8 cellular contexts compared by ENCODE assay signal in genomic region chr1:186375929-186376330, GRCh38. TPM values are rescaled to one million over a fixed set of nuclear protein-coding genes. Genes with fewer than 3 reads are reported as not detected.
DNase-seq lines count a peak whose midpoint lies in the region; ATAC-seq and TF ChIP-seq lines count a peak whose summit lies in the region.

No MANE protein-coding gene starts in this region.

- in situ Hi-C loops in brain microvascular endothelial cell (cut with HindIII; ENCODE audit: low pct_ligation_motif_present, low sequenced_read_pairs) = no loop called here

- H3K36me3 ChIP-seq in brain microvascular endothelial cell (replicated peaks) (peaks cover 17% of the 10 kb centered on the region), vagina (peaks cover 0 to 20% of the 10 kb centered on the region in 2 donors)

- TF ChIP-seq CTCF in brain microvascular endothelial cell (IDR thresholded peaks at IDR 0.05; ENCODE audit: low read depth, low read length, missing control alignments) (no peak), vagina (IDR thresholded peaks at IDR 0.05) (no peak)

- H3K4me1 Mint-ChIP-seq in memory B cell = peaks cover 14% of the 10 kb centered on the region

- H3K4me3 ChIP-seq in brain microvascular endothelial cell (ENCODE audit: low read depth, low read length) (peak overlapping the region; percentile 88), vagina (peak overlapping the region; percentile 54 to 94)

- H3K36me3 Mint-ChIP-seq in memory B cell = peaks cover 15% of the 10 kb centered on the region

- peak overlapping the region; percentile 88 for H3K4me3 Mint-ChIP-seq in memory B cell

- no peaks in the 10 kb centered on the region for H3K27me3 Mint-ChIP-seq in memory B cell

- no peaks in the 10 kb centered on the region for H3K9me3 Mint-ChIP-seq in memory B cell

- H3K27ac Mint-ChIP-seq in memory B cell = peak overlapping the region; percentile 94

- no peaks in the 10 kb centered on the region for H3K9me3 ChIP-seq in vagina

- intact Hi-C loops in vagina (cut with DNase I) = no loop called here

- TF ChIP-seq POLR2A in vagina (IDR thresholded peaks at IDR 0.05) = no peak

- H3K27me3 ChIP-seq in brain microvascular endothelial cell (replicated peaks) (no peaks in the 10 kb centered on the region), vagina (no peaks in the 10 kb centered on the region)

- H3K4me1 ChIP-seq in vagina = peaks cover 43% of the 10 kb centered on the region

- H3K27ac ChIP-seq in brain microvascular endothelial cell (peak overlapping the region; percentile 97), vagina (peak overlapping the region; percentile 98)

- ATAC-seq in HG03280 (IDR thresholded peaks at IDR 0.05; ENCODE audit: unreplicated experiment) (peak; percentile 1), memory B cell (ENCODE audit: low read depth) (peak; percentile 12)

- DNase-seq in AG08395 (ENCODE audit: low spot score) = peak; percentile 2
- DNase-seq in brain microvascular endothelial cell = no peak
- no peak for DNase-seq in memory B cell (ENCODE audit: low spot score in 2 of 2)
- no peak for DNase-seq in vagina (ENCODE audit: extremely low spot score in 2 of 2)
- DNase-seq in medulla oblongata (ENCODE audit: extremely low spot score) = no peak
- no peak for DNase-seq in NCI-H345 treated with DMSO at 0.1 percent for 48 hours (lab: John Stamatoyannopoulos, UW; ENCODE audit: unreplicated experiment)
- no peak for DNase-seq in RPMI8226

RNA-seq across cellular contexts. Expression of gene ODR4, which starts 0.3 kb away (rescaled TPM):
- total RNA-seq in vagina = 9.3 TPM

RNA-seq across cellular contexts. Expression of gene TPR, which starts 0.9 kb away (rescaled TPM):
- total RNA-seq in vagina = 70.5 TPM
